In the genomic region with DNA sequence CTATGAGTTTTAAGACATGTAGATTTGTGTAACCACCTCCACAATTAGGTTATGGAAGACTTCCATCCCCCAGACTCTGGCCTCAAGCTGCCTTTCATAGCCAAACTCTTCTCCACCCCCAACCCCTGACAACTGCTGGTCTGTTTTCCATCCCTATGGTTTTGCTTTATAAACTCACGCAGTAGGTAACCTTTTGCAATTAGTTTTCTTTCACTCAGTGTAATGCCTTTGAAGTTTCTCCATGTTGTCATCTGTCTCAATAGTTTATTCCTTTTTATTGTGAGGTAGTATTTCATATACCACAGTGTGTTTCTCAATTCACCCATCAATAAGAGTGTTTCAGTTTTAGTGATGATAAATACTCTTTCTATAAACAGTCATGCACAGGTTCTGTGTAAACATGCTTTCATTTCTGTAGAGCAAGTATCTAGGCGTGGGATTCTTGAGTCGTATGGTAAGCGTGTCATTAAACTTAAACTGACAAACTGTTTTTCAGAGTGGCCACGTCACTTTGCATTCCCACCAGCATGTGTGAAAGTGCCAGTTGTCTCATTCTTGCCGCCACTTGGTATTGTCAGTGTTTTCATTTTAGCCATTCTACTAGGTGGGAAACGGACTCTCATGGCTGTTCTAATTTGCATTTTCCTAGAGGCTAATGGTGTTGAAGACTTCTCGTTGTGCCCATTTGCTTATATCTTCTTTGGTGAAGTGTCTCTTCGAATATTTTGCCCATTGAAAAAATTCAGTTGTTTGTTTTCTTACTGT, we compare ENCODE assay signal across 23 cellular contexts. TPM values are rescaled to one million over a fixed set of nuclear protein-coding genes. Genes with fewer than 3 reads are reported as not detected.
DNase-seq lines count a peak whose midpoint lies in the region; ATAC-seq, FAIRE-seq and TF ChIP-seq lines count a peak whose summit lies in the region.
"Had no signal": no experiment of that assay in that cellular context is flagged by ENCODE, and none has a peak within 500 bp of the region (broad histone marks: within the 10 kb centered on the region; RNA-seq: fewer than 3 reads in every experiment).

No MANE protein-coding gene starts in this region.

- no peaks in the 10 kb centered on the region for H3K4me1 Mint-ChIP-seq in stimulated activated effector memory CD8-positive, alpha-beta T cell treated with anti-CD3 and anti-CD28 coated beads, Interleukin-12 subunit alpha, Interleukin-12 subunit beta, amount 100 ng/mL, for 72 hours
- H3K4me1 Mint-ChIP-seq: CD8-positive, alpha-beta memory T cell had no signal

- WGBS in GM12878 (ENCODE audit: insufficient coverage, insufficient replicate concordance, low lambda C conversion rate, missing lambda C conversion rate), result 36% methylated on average over 9 of the region's 9 CpGs
- 68% methylated on average over 9 of the region's 9 CpGs for WGBS in SK-N-SH (ENCODE audit: low lambda C conversion rate)

- intact Hi-C loops in GM12878 (cut with micrococcal nuclease; ENCODE audit: unreplicated experiment), result loop anchor here (10.0 kb wide), 1 partner anchor 128 kb away; no protein-coding TSS in a partner anchor

- BruUV-seq in GM12878 (replicated peaks; lab: Mats Ljungman, UMichigan), result no TSS peak

- no peak for FAIRE-seq in GM12878 (lab: Jason Lieb, UNC)

- POLR2A ChIA-PET in GM12878 (lab: Charles Lee) (no interaction called here), SK-N-SH (lab: Yijun Ruan, JAX) (no interaction called here)

- TF ChIP-seq CTCF in GM12878 (IDR thresholded peaks at IDR 0.05 in 2 of 3, conservative IDR thresholded peaks at IDR 0.05 in 1 of 3; ENCODE audit: control insufficient read depth in 2 of 3, extremely low read depth in 1 of 3, insufficient read depth in 1 of 3, low read depth in 3 of 3, low read length in 3 of 3), result no peak
- TF ChIP-seq CTCF in coronary artery (IDR thresholded peaks at IDR 0.05), result no peak
- TF ChIP-seq CTCF in SK-N-SH (IDR thresholded peaks at IDR 0.05), result no peak

- RAD21 ChIA-PET in GM12878 (lab: Charles Lee; ENCODE audit: unreplicated experiment), result no interaction called here

- no peaks in the 10 kb centered on the region; a peak in 1 of 22 replicates for H3K36me3 ChIP-seq in BLaER1 treated with 17β-estradiol and CSF1 and Interleukin-3, amounts not matched to agents 10 nM and 100 nM
- H3K36me3 ChIP-seq in GM12878 (ENCODE audit: control insufficient read depth in 2 of 2, insufficient read depth in 2 of 2, low read length in 1 of 2) (no peaks in the 10 kb centered on the region), SK-N-SH (replicated peaks in 1 of 2; ENCODE audit: control insufficient read depth in 1 of 2, insufficient read depth in 2 of 2, low read length in 1 of 2) (no peaks in the 10 kb centered on the region)

- no peak overlapping the region for H3K4me3 Mint-ChIP-seq in stimulated activated effector memory CD8-positive, alpha-beta T cell treated with anti-CD3 and anti-CD28 coated beads, Interleukin-12 subunit alpha, Interleukin-12 subunit beta, amount 100 ng/mL, for 72 hours
- H3K4me3 Mint-ChIP-seq: CD8-positive, alpha-beta memory T cell had no signal

- SMC1A ChIA-PET in GM12878 (lab: Charles Lee; ENCODE audit: uncharacterized antibody, unreplicated experiment), result no interaction called here

- no peaks in the 10 kb centered on the region for H3K27me3 ChIP-seq in BLaER1 treated with 17β-estradiol and CSF1 and Interleukin-3, amounts not matched to agents 10 nM and 100 nM
- H3K27me3 ChIP-seq in GM12878 (replicated peaks in 1 of 2; ENCODE audit: control insufficient read depth in 2 of 2, insufficient read depth in 2 of 2, low read length in 1 of 2) (no peaks in the 10 kb centered on the region; a peak in 1 of 4 replicates), SK-N-SH (ENCODE audit: insufficient read depth) (no peaks in the 10 kb centered on the region)

- H3K4me1 ChIP-seq in BLaER1 treated with 17β-estradiol and CSF1 and Interleukin-3, amounts not matched to agents 10 nM and 100 nM, result peaks cover 36 to 68% (median 56%) of the 10 kb centered on the region in 10 experiments
- H3K4me1 ChIP-seq in GM12878 (ENCODE audit: control insufficient read depth, insufficient read depth, low read length), result no peaks in the 10 kb centered on the region; the same call in 1 of the 2 replicates
- peaks cover 0 to 24% of the 10 kb centered on the region in 2 experiments; a peak in 2 of 4 replicates for H3K4me1 ChIP-seq in SK-N-SH (ENCODE audit: control insufficient read depth in 1 of 2, insufficient read depth in 2 of 2, low read depth in 1 of 2, low read length in 1 of 2)

- peak overlapping the region in 9 of 11 experiments; percentile 68 to 85 (median 77); a peak in 15 of 22 replicates for H3K4me2 ChIP-seq in BLaER1 treated with 17β-estradiol and CSF1 and Interleukin-3, amounts not matched to agents 10 nM and 100 nM
- no peak overlapping the region for H3K4me2 ChIP-seq in GM12878 (ENCODE audit: control insufficient read depth, insufficient read depth)
- no peak overlapping the region for H3K4me2 ChIP-seq in SK-N-SH
- H3K4me2 ChIP-seq: KMS-11 had no signal

- peak overlapping the region in 9 of 11 experiments; percentile 67 to 90 (median 86); a peak in 13 of 22 replicates for H3K27ac ChIP-seq in BLaER1 treated with 17β-estradiol and CSF1 and Interleukin-3, amounts not matched to agents 10 nM and 100 nM
- H3K27ac ChIP-seq in GM12878 (ENCODE audit: control insufficient read depth, insufficient read depth), result no peak overlapping the region
- no peak overlapping the region for H3K27ac ChIP-seq in coronary artery
- H3K27ac ChIP-seq in SK-N-SH (ENCODE audit: low read depth in 2 of 2, low read length in 1 of 2), result peak overlapping the region in 1 of 2 experiments; percentile 90; a peak in 2 of 4 replicates
- H3K27ac ChIP-seq: 22Rv1, C4-2B, KMS-11, RWPE1, SK-N-MC had no signal

- H3K79me2 ChIP-seq in GM12878 (ENCODE audit: control insufficient read depth, insufficient read depth, low read length) (no peaks in the 10 kb centered on the region), SK-N-SH (ENCODE audit: insufficient read depth) (no peaks in the 10 kb centered on the region)

- in situ Hi-C loops in GM12878 (cut with MboI), result no loop called here

- peak; percentile 26; the same call in 1 of the 3 replicates for ATAC-seq in GM12878
- peak; percentile 72 for ATAC-seq in stimulated activated effector memory CD8-positive, alpha-beta T cell treated with anti-CD3 and anti-CD28 coated beads, Interleukin-12 subunit alpha, Interleukin-12 subunit beta, amount 100 ng/mL, for 72 hours
- no peak for ATAC-seq in HG03520 (IDR thresholded peaks at IDR 0.05; ENCODE audit: unreplicated experiment)

- TF ChIP-seq EP300 in GM12878 (IDR thresholded peaks at IDR 0.05; ENCODE audit: borderline replicate concordance in 1 of 2, control insufficient read depth in 1 of 2, low read depth in 2 of 2, low read length in 2 of 2), result no peak
- no peak for TF ChIP-seq EP300 in SK-N-SH (IDR thresholded peaks at IDR 0.05; ENCODE audit: borderline replicate concordance in 1 of 2, low read depth in 1 of 2, low read length in 1 of 2)

- CTCF ChIA-PET in GM12878 (lab: Yijun Ruan, JAX) (no interaction called here), SK-N-SH (lab: Yijun Ruan, JAX) (interaction anchor here (2.7 kb wide), 1 partner anchor 40 kb away, joined by 11 read pairs; no protein-coding TSS in a partner anchor)

- peaks cover 5 to 30% (median 18%) of the 10 kb centered on the region in 11 experiments; a peak in 20 of 22 replicates for H3K9me3 ChIP-seq in BLaER1 treated with 17β-estradiol and CSF1 and Interleukin-3, amounts not matched to agents 10 nM and 100 nM (replicated peaks in 1 of 11)
- H3K9me3 ChIP-seq in GM12878 (replicated peaks; ENCODE audit: control insufficient read depth, insufficient read depth, low read length) (no peaks in the 10 kb centered on the region; the same call in 2 of the 3 replicates), SK-N-SH (no peaks in the 10 kb centered on the region)

- no peaks in the 10 kb centered on the region for H3F3A ChIP-seq in SK-N-SH (replicated peaks; ENCODE audit: insufficient read depth)

- no peak overlapping the region for H3K27ac Mint-ChIP-seq in stimulated activated effector memory CD8-positive, alpha-beta T cell treated with anti-CD3 and anti-CD28 coated beads, Interleukin-12 subunit alpha, Interleukin-12 subunit beta, amount 100 ng/mL, for 72 hours
- H3K27ac Mint-ChIP-seq: CD8-positive, alpha-beta memory T cell had no signal

- no peak overlapping the region for H2AFZ ChIP-seq in GM12878 (ENCODE audit: control insufficient read depth, low read depth, low read length)
- no peak overlapping the region for H2AFZ ChIP-seq in SK-N-SH (ENCODE audit: low read depth)

- H3K4me3 ChIP-seq in BLaER1 treated with 17β-estradiol and CSF1 and Interleukin-3, amounts not matched to agents 10 nM and 100 nM, result no peak overlapping the region
- H3K4me3 ChIP-seq in GM12878 (no peak overlapping the region), coronary artery (no peak overlapping the region), SK-N-SH (ENCODE audit: low read depth in 2 of 2, low read length in 1 of 2) (no peak overlapping the region)
- H3K4me3 ChIP-seq: SK-N-MC had no signal

- peaks cover 2% of the 10 kb centered on the region for H3K9me3 Mint-ChIP-seq in stimulated activated effector memory CD8-positive, alpha-beta T cell treated with anti-CD3 and anti-CD28 coated beads, Interleukin-12 subunit alpha, Interleukin-12 subunit beta, amount 100 ng/mL, for 72 hours

- TF ChIP-seq RAD21 in GM12878 (IDR thresholded peaks at IDR 0.05; ENCODE audit: insufficient read depth, low read depth, low read length) (no peak), SK-N-SH (IDR thresholded peaks at IDR 0.05; ENCODE audit: low read length) (no peak)

- no peaks in the 10 kb centered on the region for H3K36me3 Mint-ChIP-seq in stimulated activated effector memory CD8-positive, alpha-beta T cell treated with anti-CD3 and anti-CD28 coated beads, Interleukin-12 subunit alpha, Interleukin-12 subunit beta, amount 100 ng/mL, for 72 hours
- H3K36me3 Mint-ChIP-seq: CD8-positive, alpha-beta memory T cell had no signal

- no peak for TF ChIP-seq POLR2A in GM12878 (IDR thresholded peaks at IDR 0.05; ENCODE audit: low read depth, low read length)

- H3K9ac ChIP-seq in BLaER1 treated with 17β-estradiol and CSF1 and Interleukin-3, amounts not matched to agents 10 nM and 100 nM, result peak overlapping the region in 1 of 11 experiments; percentile 71; a peak in 1 of 22 replicates
- H3K9ac ChIP-seq in GM12878 (ENCODE audit: control insufficient read depth, insufficient read depth, low read length) (no peak overlapping the region), SK-N-SH (no peak overlapping the region)
- H3K9ac ChIP-seq: KMS-11 had no signal

- no peaks in the 10 kb centered on the region for H4K20me1 ChIP-seq in BLaER1 treated with 17β-estradiol and CSF1 and Interleukin-3, amounts not matched to agents 10 nM and 100 nM
- H4K20me1 ChIP-seq in GM12878 (ENCODE audit: control insufficient read depth, insufficient read depth) (no peaks in the 10 kb centered on the region), SK-N-SH (ENCODE audit: insufficient read depth) (no peaks in the 10 kb centered on the region)

- no peaks in the 10 kb centered on the region for H3K9me2 ChIP-seq in SK-N-SH

- DNase-seq in NCI-H82 (lab: John Stamatoyannopoulos, UW), result peak; percentile 32
- DNase-seq in NCI-H82 treated with DMSO at 0.1 percent for 48 hours (lab: John Stamatoyannopoulos, UW; ENCODE audit: unreplicated experiment), result no peak
- DNase-seq in GM12878 (ENCODE audit: low read depth, low spot score), result no peak
- no peak for DNase-seq in stimulated activated effector memory CD8-positive, alpha-beta T cell treated with anti-CD3 and anti-CD28 coated beads, Interleukin-12 subunit alpha, Interleukin-12 subunit beta, amount 100 ng/mL, for 72 hours (ENCODE audit: low spot score in 2 of 2)
- DNase-seq in coronary artery (ENCODE audit: low spot score), result no peak
- DNase-seq in SK-N-SH, result no peak
- DNase-seq: Calu3; CD8-positive, alpha-beta memory T cell; GDM1; H7; NCI-H1092 treated with DMSO at 0.1 percent for 48 hours; NCI-H1436 treated with DMSO at 0.1 percent for 48 hours; NCI-H1930; NCI-H510A; NK-92 treated with Interleukin-12 subunit alpha and Interleukin-12 subunit beta, amount 100 ng/mL, for 24 hours; SHP77 treated with DMSO at 0.1 percent for 48 hours had no signal

RNA-seq across cellular contexts. Expression of gene ALDH1A3, which starts 47.3 kb away (rescaled TPM):
- total RNA-seq in GM12878 (2013; cell fraction: nucleolus; rRNA removed), result not detected in 2 replicates
- total RNA-seq in GM12878 (2014; rRNA removed) (0.05 and 0.06 TPM in 2 replicates), GM12878 (2014; rRNA removed; fragmentation: Illumina TruSeq; extraction: Trizol) (0.14 and 0.22 TPM in 2 replicates), GM12878 (2021) (0.23 and 0.45 TPM in 2 replicates)
- not detected for polyA plus RNA-seq in GM12878 (2011; ENCODE audit: low read depth)
- polyA plus RNA-seq in GM12878 (2011; rRNA removed) (0.69 and 1.0 TPM in 2 replicates), GM12878 (2014; fragmentation: Illumina TruSeq; extraction: Trizol) (0.12 TPM in 1 of 2 replicates, not detected in the other), GM12878 (2014; fragmentation: Nextera tagmentation; extraction: Ambion mirVana) (under 1 TPM; 0.09 to 0.14 TPM), GM12878 (2014; rRNA removed) (0.13 and 0.16 TPM in 2 replicates), GM12878 (2016; fragmentation: Nextera tagmentation; extraction: Ambion mirVana) (under 1 TPM; 0.21 to 0.37 TPM), SK-N-SH (2012; rRNA removed) (3.1 and 4.4 TPM in 2 replicates)
- polyA plus RNA-seq in GM12878 (2011; cell fraction: cytosol; rRNA removed), result 0.32 and 0.43 TPM in 2 replicates
- 0.97 and 1.3 TPM in 2 replicates for polyA plus RNA-seq in GM12878 (2011; cell fraction: nucleus; rRNA removed)
- 0.27 and 0.31 TPM in 2 replicates for polyA plus RNA-seq in GM12878 (2012)
- 0.44 and 0.82 TPM in 2 replicates for polyA minus RNA-seq in GM12878 (2011; rRNA and poly(A)+ RNA removed)
- polyA minus RNA-seq in GM12878 (2011; cell fraction: cytosol; rRNA and poly(A)+ RNA removed), result not detected in 2 replicates
- 1.2 and 3.0 TPM in 2 replicates for polyA minus RNA-seq in GM12878 (2011; cell fraction: nucleus; rRNA and poly(A)+ RNA removed)
- polyA plus RNA-seq in SK-N-SH (2012; cell fraction: cytosol; rRNA removed), result 3.9 and 4.5 TPM in 2 replicates
- 2.6 TPM in 2 replicates for polyA plus RNA-seq in SK-N-SH (2012; cell fraction: nucleus; rRNA removed)
- total RNA-seq: CD8-positive, alpha-beta memory T cell had no signal
- polyA plus RNA-seq: CD8-positive, alpha-beta memory T cell had no signal

Comparison
In these comparisons a context has a peak if more than half of its experiments do, and no peak if none do; other contexts are left out.
1. H3K27ac ChIP-seq: peak in BLaER1 treated with 17β-estradiol and CSF1 and Interleukin-3, amounts not matched to agents 10 nM and 100 nM (9 of 11); none in GM12878 (single experiment) and coronary artery (0 of 2).
2. H3K4me2 ChIP-seq: peak in BLaER1 treated with 17β-estradiol and CSF1 and Interleukin-3, amounts not matched to agents 10 nM and 100 nM (9 of 11); none in GM12878 (single experiment) and SK-N-SH (single experiment).